Comparison of ENCODE assay signal across 9 cellular contexts in genomic region chr6:52503344-52503747, GRCh38.
A peak's percentile ranks its signal among the peaks of the same experiment; 100 is the strongest.
DNase-seq lines count a peak whose midpoint lies in the region; TF ChIP-seq lines count a peak whose summit lies in the region.
"Had no signal": no experiment of that assay in that cellular context is flagged by ENCODE, and none has a peak within 500 bp of the region (broad histone marks: within the 10 kb centered on the region; RNA-seq: fewer than 3 reads in every experiment).

No MANE protein-coding gene starts in this region.

- TF ChIP-seq EP300 in ovary (IDR thresholded peaks at IDR 0.05) = no peak

- H3K4me1 Mint-ChIP-seq in activated CD4-positive, alpha-beta T cell treated with anti-CD3 and anti-CD28 coated beads, Interleukin-2, amount 10 ng/mL, durations not matched to agents 7 days and 5 days = no peaks in the 10 kb centered on the region

- H3K27ac Mint-ChIP-seq in activated CD4-positive, alpha-beta T cell treated with anti-CD3 and anti-CD28 coated beads, Interleukin-2, amount 10 ng/mL, durations not matched to agents 7 days and 5 days = no peak overlapping the region
- H3K27ac Mint-ChIP-seq: effector memory CD8-positive, alpha-beta T cell; progenitor cell of endocrine pancreas had no signal

- H3K36me3 ChIP-seq in H7 (replicated peaks; ENCODE audit: control insufficient read depth, insufficient read depth, low read length) (peaks cover 6% of the 10 kb centered on the region), spleen (peaks cover 0 to 91% (median 45%) of the 10 kb centered on the region in 6 donors), ovary (no peaks in the 10 kb centered on the region)

- intact Hi-C loops in spleen (cut with DNase I; ENCODE audit: low total_unique reads) = no loop called here
- intact Hi-C loops in ovary (cut with DNase I) = loop anchor here in 1 of 4 donors (10.0 kb wide), 1 partner anchor 79 kb away; the partner anchor contains the start of gene EFHC1

- no peak overlapping the region for H3K4me3 Mint-ChIP-seq in activated CD4-positive, alpha-beta T cell treated with anti-CD3 and anti-CD28 coated beads, Interleukin-2, amount 10 ng/mL, durations not matched to agents 7 days and 5 days
- H3K4me3 Mint-ChIP-seq: effector memory CD8-positive, alpha-beta T cell had no signal

- H3K27me3 ChIP-seq in H7 (ENCODE audit: control insufficient read depth, insufficient read depth, low read length) = no peaks in the 10 kb centered on the region
- no peaks in the 10 kb centered on the region for H3K27me3 ChIP-seq in spleen (replicated peaks in 1 of 7)
- H3K27me3 ChIP-seq in ovary = no peaks in the 10 kb centered on the region

- H3K9me3 Mint-ChIP-seq in activated CD4-positive, alpha-beta T cell treated with anti-CD3 and anti-CD28 coated beads, Interleukin-2, amount 10 ng/mL, durations not matched to agents 7 days and 5 days = no peaks in the 10 kb centered on the region
- H3K9me3 Mint-ChIP-seq: effector memory CD8-positive, alpha-beta T cell had no signal

- H3K27ac ChIP-seq in spleen = peak overlapping the region in 5 of 8 donors; percentile 14 to 66 (median 39)
- H3K27ac ChIP-seq in ovary = no peak overlapping the region

- no peak overlapping the region for H3K4me3 ChIP-seq in H7 (ENCODE audit: insufficient read depth, low read depth, low read length)
- no peak overlapping the region for H3K4me3 ChIP-seq in spleen
- H3K4me3 ChIP-seq in ovary = no peak overlapping the region

- TF ChIP-seq CTCF in spleen (IDR thresholded peaks at IDR 0.05 in 8 of 11, conservative IDR thresholded peaks at IDR 0.05 in 3 of 11) = no peak
- TF ChIP-seq CTCF in ovary (IDR thresholded peaks at IDR 0.05) = no peak

- no peaks in the 10 kb centered on the region for H3K9me3 ChIP-seq in spleen
- H3K9me3 ChIP-seq in ovary = no peaks in the 10 kb centered on the region

- H3K4me1 ChIP-seq in spleen = peaks cover 0 to 32% (median 18%) of the 10 kb centered on the region in 6 donors
- peaks cover 4% of the 10 kb centered on the region for H3K4me1 ChIP-seq in ovary (ENCODE audit: insufficient read depth)

- no peaks in the 10 kb centered on the region for H3K27me3 Mint-ChIP-seq in activated CD4-positive, alpha-beta T cell treated with anti-CD3 and anti-CD28 coated beads, Interleukin-2, amount 10 ng/mL, durations not matched to agents 7 days and 5 days
- H3K27me3 Mint-ChIP-seq: effector memory CD8-positive, alpha-beta T cell; progenitor cell of endocrine pancreas had no signal

- peaks cover 3% of the 10 kb centered on the region for H3K36me3 Mint-ChIP-seq in activated CD4-positive, alpha-beta T cell treated with anti-CD3 and anti-CD28 coated beads, Interleukin-2, amount 10 ng/mL, durations not matched to agents 7 days and 5 days (ENCODE audit: low read depth)

- DNase-seq in H7 (peak; percentile 85), SHP77 treated with DMSO at 0.1 percent for 48 hours (lab: John Stamatoyannopoulos, UW) (peak; percentile 19), glomerular visceral epithelial cell (ENCODE audit: extremely low spot score) (peak; percentile 60), spleen (no peak), NCI-H524 (lab: John Stamatoyannopoulos, UW) (no peak), ovary (no peak)
- DNase-seq in activated CD4-positive, alpha-beta T cell treated with anti-CD3 and anti-CD28 coated beads, Interleukin-2, amount 10 ng/mL, durations not matched to agents 7 days and 5 days = no peak
- DNase-seq: effector memory CD8-positive, alpha-beta T cell had no signal

- TF ChIP-seq POLR2A in spleen (IDR thresholded peaks at IDR 0.05) = no peak
- TF ChIP-seq POLR2A in ovary (IDR thresholded peaks at IDR 0.05) = no peak

- POLR2A ChIA-PET in activated CD4-positive, alpha-beta T cell treated with anti-CD3 and anti-CD28 coated beads, Interleukin-2, amount 10 ng/mL, durations not matched to agents 7 days and 5 days (lab: Charles Lee) = no interaction called here

- 75 to 92% (median 83%) methylated on average over 3 to 5 of the region's 5 CpGs for WGBS in spleen, 5 donors
- WGBS in ovary, 3 donors = 70 to 77% (median 74%) methylated on average over 5 of the region's 5 CpGs

- CTCF ChIA-PET in activated CD4-positive, alpha-beta T cell treated with anti-CD3 and anti-CD28 coated beads, Interleukin-2, amount 10 ng/mL, durations not matched to agents 7 days and 5 days (lab: Charles Lee) = interaction anchor here (1.6 kb wide), 1 partner anchor 10 kb away, joined by 5 read pairs; no protein-coding TSS in a partner anchor

Comparison
In these comparisons a context has a peak if more than half of its experiments do, and no peak if none do; other contexts are left out.
1. DNase-seq: peak in H7 (single experiment), SHP77 treated with DMSO at 0.1 percent for 48 hours (single experiment) and glomerular visceral epithelial cell (single experiment); none in spleen (single experiment), NCI-H524 (0 of 2), ovary (0 of 5) and activated CD4-positive, alpha-beta T cell treated with anti-CD3 and anti-CD28 coated beads, Interleukin-2, amount 10 ng/mL, durations not matched to agents 7 days and 5 days (single experiment).
2. H3K27ac ChIP-seq: peak in spleen (5 of 8); none in ovary (0 of 2).